Comparison of ENCODE assay signal across 29 cellular contexts in the genomic region with DNA sequence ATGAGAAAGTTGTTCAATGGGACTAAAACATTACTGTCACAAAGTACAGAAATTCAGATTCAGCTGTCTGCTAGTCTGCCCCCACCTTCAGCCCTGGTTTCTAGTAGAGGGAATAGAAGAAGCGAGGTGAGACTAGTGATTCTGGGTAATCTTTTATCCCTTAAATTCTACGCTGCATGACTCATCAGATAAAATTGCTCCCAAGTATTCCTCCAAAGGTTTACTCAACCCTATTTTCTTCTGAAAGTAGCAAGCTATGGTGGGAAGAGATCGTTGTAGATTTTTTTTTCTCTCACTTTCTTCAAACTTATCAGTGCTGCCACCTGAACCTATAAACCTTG.
DNase-seq lines count a peak whose midpoint lies in the region; ATAC-seq, FAIRE-seq and TF ChIP-seq lines count a peak whose summit lies in the region.
"Had no signal": no experiment of that assay in that cellular context is flagged by ENCODE, and none has a peak within 500 bp of the region (broad histone marks: within the 10 kb centered on the region; RNA-seq: fewer than 3 reads in every experiment).

No MANE protein-coding gene starts in this region.

- TF ChIP-seq CTCF in A549 (IDR thresholded peaks at IDR 0.05) = no peak
- TF ChIP-seq CTCF in astrocyte (IDR thresholded peaks at IDR 0.05; ENCODE audit: insufficient read depth, low read depth, low read length) = no peak

- no peak for ATAC-seq in A549
- ATAC-seq: left colon; stimulated activated effector memory CD8-positive, alpha-beta T cell treated with anti-CD3 and anti-CD28 coated beads, Interleukin-12 subunit alpha, Interleukin-12 subunit beta, amount 100 ng/mL, for 72 hours had no signal

- no peak overlapping the region for H3K4me3 Mint-ChIP-seq in astrocyte (ENCODE audit: unreplicated experiment)
- H3K4me3 Mint-ChIP-seq: activated naive CD8-positive, alpha-beta T cell treated with anti-CD3 and anti-CD28 coated beads, Interleukin-2, amount 10 ng/mL, durations not matched to agents 7 days and 5 days; activated T-cell treated with anti-CD3 and anti-CD28 coated beads, Interleukin-2, amount 50 U/mL, for 24 hours; CD4-positive, alpha-beta T cell; IgD-negative memory B cell; nephron; stimulated activated effector memory CD8-positive, alpha-beta T cell treated with anti-CD3 and anti-CD28 coated beads, Interleukin-12 subunit alpha, Interleukin-12 subunit beta, amount 100 ng/mL, for 72 hours; type B pancreatic cell had no signal

- H3K27me3 ChIP-seq in astrocyte (ENCODE audit: insufficient read depth, low read length) = no peaks in the 10 kb centered on the region
- H3K27me3 ChIP-seq: ovary had no signal

- CTCF ChIA-PET in A549 (lab: Yijun Ruan, JAX) = no interaction called here

- H3K4me1 Mint-ChIP-seq in astrocyte (ENCODE audit: low read depth, unreplicated experiment) = peaks cover 15% of the 10 kb centered on the region
- H3K4me1 Mint-ChIP-seq: activated naive CD8-positive, alpha-beta T cell treated with anti-CD3 and anti-CD28 coated beads, Interleukin-2, amount 10 ng/mL, durations not matched to agents 7 days and 5 days; IgD-negative memory B cell; nephron; stimulated activated effector memory CD8-positive, alpha-beta T cell treated with anti-CD3 and anti-CD28 coated beads, Interleukin-12 subunit alpha, Interleukin-12 subunit beta, amount 100 ng/mL, for 72 hours had no signal

- H3K9me3 Mint-ChIP-seq in astrocyte (ENCODE audit: unreplicated experiment) = no peaks in the 10 kb centered on the region
- H3K9me3 Mint-ChIP-seq: activated naive CD8-positive, alpha-beta T cell treated with anti-CD3 and anti-CD28 coated beads, Interleukin-2, amount 10 ng/mL, durations not matched to agents 7 days and 5 days; activated T-cell treated with anti-CD3 and anti-CD28 coated beads, Interleukin-2, amount 50 U/mL, for 24 hours; CD4-positive, alpha-beta T cell; nephron; type B pancreatic cell had no signal

- TF ChIP-seq EP300 in A549 (IDR thresholded peaks at IDR 0.05) = no peak

- H2AFZ ChIP-seq in astrocyte (ENCODE audit: low read depth, low read length) = no peak overlapping the region

- TF ChIP-seq POLR2A in A549 (IDR thresholded peaks at IDR 0.05; ENCODE audit: low read length) = no peak

- WGBS in A549 (ENCODE audit: missing lambda C conversion rate) = 12% methylated on average over 3 of the region's 3 CpGs

- H3K27ac Mint-ChIP-seq in astrocyte (ENCODE audit: unreplicated experiment) = no peak overlapping the region
- H3K27ac Mint-ChIP-seq: activated naive CD8-positive, alpha-beta T cell treated with anti-CD3 and anti-CD28 coated beads, Interleukin-2, amount 10 ng/mL, durations not matched to agents 7 days and 5 days; activated T-cell treated with anti-CD3 and anti-CD28 coated beads, Interleukin-2, amount 50 U/mL, for 24 hours; CD4-positive, alpha-beta T cell; IgD-negative memory B cell; nephron; stimulated activated effector memory CD8-positive, alpha-beta T cell treated with anti-CD3 and anti-CD28 coated beads, Interleukin-12 subunit alpha, Interleukin-12 subunit beta, amount 100 ng/mL, for 72 hours; type B pancreatic cell had no signal

- H3K4me1 ChIP-seq in A549 (no peaks in the 10 kb centered on the region), astrocyte (ENCODE audit: insufficient read depth, low read length) (no peaks in the 10 kb centered on the region)

- no peaks in the 10 kb centered on the region for H3K36me3 Mint-ChIP-seq in astrocyte (ENCODE audit: low read depth, unreplicated experiment)
- H3K36me3 Mint-ChIP-seq: activated naive CD8-positive, alpha-beta T cell treated with anti-CD3 and anti-CD28 coated beads, Interleukin-2, amount 10 ng/mL, durations not matched to agents 7 days and 5 days; stimulated activated effector memory CD8-positive, alpha-beta T cell treated with anti-CD3 and anti-CD28 coated beads, Interleukin-12 subunit alpha, Interleukin-12 subunit beta, amount 100 ng/mL, for 72 hours; type B pancreatic cell had no signal

- H3K79me2 ChIP-seq in astrocyte (ENCODE audit: insufficient read depth, low read length) = no peaks in the 10 kb centered on the region

- FAIRE-seq in A549 (lab: Jason Lieb, UNC) (no peak), astrocyte (lab: Jason Lieb, UNC) (no peak)
- FAIRE-seq: A204.1 had no signal

- H3K4me2 ChIP-seq in A549 (no peak overlapping the region), astrocyte (ENCODE audit: low read length) (peak overlapping the region; percentile 63)

- H3K36me3 ChIP-seq in astrocyte (ENCODE audit: insufficient read depth, low read length) = no peaks in the 10 kb centered on the region
- H3K36me3 ChIP-seq: ovary had no signal

- H3K27ac ChIP-seq in A549 (no peak overlapping the region), astrocyte (ENCODE audit: low read depth, low read length) (peak overlapping the region; percentile 26)
- H3K27ac ChIP-seq: ovary, SK-N-MC had no signal

- no peak for TF ChIP-seq RAD21 in A549 (conservative IDR thresholded peaks at IDR 0.05 in 1 of 2, IDR thresholded peaks at IDR 0.05 in 1 of 2)

- POLR2A ChIA-PET in A549 (lab: Yijun Ruan, JAX) = no interaction called here

- H3K9me3 ChIP-seq in A549 (no peaks in the 10 kb centered on the region), astrocyte (ENCODE audit: insufficient read depth, low read depth, low read length) (no peaks in the 10 kb centered on the region)
- H3K9me3 ChIP-seq: ovary had no signal

- H4K20me1 ChIP-seq in astrocyte (ENCODE audit: insufficient read depth, low read length) = no peaks in the 10 kb centered on the region

- DNase-seq in A549 (ENCODE audit: low read depth in 1 of 2, low spot score in 1 of 2) (no peak), HT1080 (ENCODE audit: low read depth) (peak; percentile 51), astrocyte (ENCODE audit: low read depth) (peak; percentile 47), iris pigment epithelial cell (ENCODE audit: low read depth) (peak; percentile 23), HUDEP-2 (lab: John Stamatoyannopoulos, UW; ENCODE audit: unreplicated experiment in 76 of 76) (no peak), SW480 (ENCODE audit: low spot score) (no peak), D341Med (ENCODE audit: low spot score) (no peak), nucleus accumbens (lab: John Stamatoyannopoulos, UW) (no peak)
- DNase-seq: activated effector memory CD4-positive, alpha-beta T cell treated with anti-CD3 and anti-CD28 coated beads, Interleukin-2, amount 50 U/mL, for 16 hours; activated naive CD8-positive, alpha-beta T cell treated with anti-CD3 and anti-CD28 coated beads, Interleukin-2, amount 10 ng/mL, durations not matched to agents 7 days and 5 days; activated T-cell treated with anti-CD3 and anti-CD28 coated beads, Interleukin-2, amount 50 U/mL, for 24 hours; CD4-positive, alpha-beta T cell; cerebellar nuclear complex; H7; hypothalamus; left colon; mammary epithelial cell; NCI-H1105; NCI-H187 treated with DMSO at 0.1 percent for 48 hours; NCI-H2171; NCI-H510A treated with DMSO at 0.1 percent for 48 hours; ovary; RPMI8226 had no signal

- H3K4me3 ChIP-seq in A549 = no peak overlapping the region
- H3K4me3 ChIP-seq in astrocyte (ENCODE audit: insufficient read depth, low read depth, low read length) = no peak overlapping the region
- H3K4me3 ChIP-seq: ovary, SK-N-MC had no signal

- H3K9ac ChIP-seq in astrocyte (ENCODE audit: low read length) = no peak overlapping the region

- no peaks in the 10 kb centered on the region for H3K27me3 Mint-ChIP-seq in astrocyte (ENCODE audit: low read depth, unreplicated experiment)
- H3K27me3 Mint-ChIP-seq: activated naive CD8-positive, alpha-beta T cell treated with anti-CD3 and anti-CD28 coated beads, Interleukin-2, amount 10 ng/mL, durations not matched to agents 7 days and 5 days; activated T-cell treated with anti-CD3 and anti-CD28 coated beads, Interleukin-2, amount 50 U/mL, for 24 hours; IgD-negative memory B cell; type B pancreatic cell had no signal

TF ChIP-seq in A549, 52 proteins besides CTCF, POLR2A, EP300 and RAD21:
- TF ChIP-seq CBX2 (IDR thresholded peaks at IDR 0.05; ENCODE audit: borderline replicate concordance, low read depth) (no peak), ZSCAN20 (CRISPR knock-in tag; IDR thresholded peaks at IDR 0.05) (no peak), PBX3 (IDR thresholded peaks at IDR 0.05) (no peak), RARB (CRISPR knock-in tag; IDR thresholded peaks at IDR 0.05) (no peak), FOSL2 (IDR thresholded peaks at IDR 0.05) (no peak), FOSL2 (CRISPR knock-in tag; IDR thresholded peaks at IDR 0.05) (peak; percentile 13; the same call in 1 of the 2 replicates), JUNB (IDR thresholded peaks at IDR 0.05) (no peak), SMC3 (IDR thresholded peaks at IDR 0.05) (no peak), EHF (CRISPR knock-in tag; IDR thresholded peaks at IDR 0.05) (no peak), ZFP36 (IDR thresholded peaks at IDR 0.05; ENCODE audit: borderline replicate concordance, partially characterized antibody) (no peak)

Comparison
In these comparisons a context has a peak if more than half of its experiments do, and no peak if none do; other contexts are left out.
1. DNase-seq: peak in HT1080 (single experiment), astrocyte (single experiment) and iris pigment epithelial cell (single experiment); none in A549 (0 of 2), HUDEP-2 (0 of 76), SW480 (single experiment), D341Med (single experiment) and nucleus accumbens (0 of 56).